In genomic region chr5:36623832-36624231, GRCh38 we compare ENCODE assay signal across 18 cellular contexts. TPM values are rescaled to one million over a fixed set of nuclear protein-coding genes. Genes with fewer than 3 reads are reported as not detected.
"Had no signal": no experiment of that assay in that cellular context is flagged by ENCODE, and none has a peak within 500 bp of the region (broad histone marks: within the 10 kb centered on the region; RNA-seq: fewer than 3 reads in every experiment).

No MANE protein-coding gene starts in this region.

- DNase-seq: colonic mucosa; effector CD8-positive, alpha-beta T cell; immature natural killer cell; left lung; lower lobe of right lung; midbrain; naive B cell; posterior cingulate gyrus; sigmoid colon; small intestine; stimulated activated CD4-positive, alpha-beta T cell treated with anti-CD3 and anti-CD28 coated beads, Interleukin-12 subunit alpha, Interleukin-12 subunit beta, amount 100 ng/mL, for 4 hours; stimulated activated naive CD4-positive, alpha-beta T cell treated with Interleukin-2 at 50 U/mL for 16 hours; thyroid gland had no signal

- FAIRE-seq: endometrium, frontal cortex, small intestine had no signal

- ATAC-seq: left lung, lower lobe of right lung had no signal

- H3K27ac ChIP-seq: colonic mucosa, left lung, lower lobe of right lung, right atrium auricular region, sigmoid colon, suprapubic skin, thyroid gland had no signal

- H3K4me3 ChIP-seq: colonic mucosa, left lung, lower lobe of right lung, right atrium auricular region, sigmoid colon, suprapubic skin, thyroid gland had no signal

- H3K27me3 ChIP-seq: colonic mucosa, left lung, right atrium auricular region, sigmoid colon, suprapubic skin, thyroid gland had no signal

- H3K4me1 ChIP-seq: colonic mucosa, left lung, lower lobe of right lung, right atrium auricular region, sigmoid colon, suprapubic skin, thyroid gland had no signal

- H3K36me3 ChIP-seq: colonic mucosa, left lung, lower lobe of right lung, right atrium auricular region, sigmoid colon, suprapubic skin, thyroid gland had no signal

- H3K9me3 ChIP-seq: colonic mucosa, left lung, lower lobe of right lung, right atrium auricular region, sigmoid colon, suprapubic skin, thyroid gland had no signal

RNA-seq across cellular contexts. Expression of gene SLC1A3, which starts 17.4 kb away (rescaled TPM):
- total RNA-seq: dermis microvascular lymphatic vessel endothelial cell had no signal
